ENCODE assay signal across 9 cellular contexts in the genomic region with DNA sequence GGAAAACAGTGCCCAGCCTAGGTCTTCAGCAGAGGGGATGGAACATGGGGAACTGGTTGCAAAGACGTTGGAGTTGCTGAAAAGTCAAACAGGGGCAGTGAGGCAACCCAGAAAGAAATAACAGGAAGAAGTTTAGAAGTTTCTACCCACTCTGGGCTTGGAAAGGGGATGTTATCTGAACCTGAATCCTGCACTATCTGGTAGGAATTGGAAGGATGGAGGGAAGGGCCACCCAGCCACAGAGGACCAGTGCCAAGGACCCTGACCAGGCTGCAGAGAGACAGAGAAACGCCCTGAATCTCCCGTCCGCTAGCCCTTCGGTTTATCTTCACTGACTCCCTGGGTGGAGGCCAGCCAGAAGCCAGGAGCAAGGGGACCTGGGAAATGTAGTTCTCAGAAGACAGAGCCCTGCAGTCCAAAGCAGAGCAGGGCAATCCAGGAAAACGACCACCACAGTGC.
A peak's percentile ranks its signal among the peaks of the same experiment; 100 is the strongest.
DNase-seq lines count a peak whose midpoint lies in the region; ATAC-seq and TF ChIP-seq lines count a peak whose summit lies in the region.
"Had no signal": no experiment of that assay in that cellular context is flagged by ENCODE, and none has a peak within 500 bp of the region (broad histone marks: within the 10 kb centered on the region; RNA-seq: fewer than 3 reads in every experiment).

No MANE protein-coding gene starts in this region.

- WGBS in thyroid gland, 2 donors, result 44 to 50% methylated on average over 6 of the region's 6 CpGs

- POLR2A ChIA-PET in WTC11 (lab: Charles Lee), result no interaction called here

- CTCF ChIA-PET in WTC11 (lab: Charles Lee), result interaction anchor here (2.1 kb wide), 1 partner anchor 9 kb away, joined by 5 read pairs; no protein-coding TSS in a partner anchor
- CTCF ChIA-PET in activated naive CD4-positive, alpha-beta T cell treated with anti-CD3 and anti-CD28 coated beads, Interleukin-2, amount 10 ng/mL, durations not matched to agents 7 days and 5 days (lab: Charles Lee), result no interaction called here

- no peaks in the 10 kb centered on the region for H3K36me3 Mint-ChIP-seq in WTC11
- peaks cover 2% of the 10 kb centered on the region for H3K36me3 Mint-ChIP-seq in effector memory CD8-positive, alpha-beta T cell (ENCODE audit: insufficient read depth)
- H3K36me3 Mint-ChIP-seq in activated naive CD4-positive, alpha-beta T cell treated with anti-CD3 and anti-CD28 coated beads, Interleukin-2, amount 10 ng/mL, durations not matched to agents 7 days and 5 days, result no peaks in the 10 kb centered on the region

- H3K27me3 ChIP-seq in thyroid gland, result no peaks in the 10 kb centered on the region

- H3K27ac Mint-ChIP-seq in WTC11, result no peak overlapping the region
- H3K27ac Mint-ChIP-seq in effector memory CD8-positive, alpha-beta T cell, result no peak overlapping the region
- H3K27ac Mint-ChIP-seq in activated naive CD4-positive, alpha-beta T cell treated with anti-CD3 and anti-CD28 coated beads, Interleukin-2, amount 10 ng/mL, durations not matched to agents 7 days and 5 days, result no peak overlapping the region

- peak overlapping the region; percentile 27; the same call in 1 of the 2 replicates for H3K4me3 Mint-ChIP-seq in WTC11
- no peak overlapping the region for H3K4me3 Mint-ChIP-seq in effector memory CD8-positive, alpha-beta T cell
- no peak overlapping the region for H3K4me3 Mint-ChIP-seq in activated naive CD4-positive, alpha-beta T cell treated with anti-CD3 and anti-CD28 coated beads, Interleukin-2, amount 10 ng/mL, durations not matched to agents 7 days and 5 days

- no peaks in the 10 kb centered on the region for H3K36me3 ChIP-seq in thyroid gland

- DNase-seq in NCI-H2196 (lab: John Stamatoyannopoulos, UW; ENCODE audit: unreplicated experiment) (peak; percentile 17), NCI-H2196 treated with DMSO at 0.1 percent for 48 hours (lab: John Stamatoyannopoulos, UW; ENCODE audit: unreplicated experiment) (no peak), WTC11 (ENCODE audit: low spot score) (peak; percentile 47), islet precursor cell (peak; percentile 65), thyroid gland (peak; percentile 17), ureter (ENCODE audit: low spot score) (no peak)
- DNase-seq in effector memory CD8-positive, alpha-beta T cell, result no peak
- DNase-seq in activated naive CD4-positive, alpha-beta T cell treated with anti-CD3 and anti-CD28 coated beads, Interleukin-2, amount 10 ng/mL, durations not matched to agents 7 days and 5 days, result no peak
- DNase-seq: ACHN had no signal

- no peak overlapping the region for H3K27ac ChIP-seq in thyroid gland

- peaks cover 40% of the 10 kb centered on the region for H3K4me1 Mint-ChIP-seq in WTC11
- no peaks in the 10 kb centered on the region for H3K4me1 Mint-ChIP-seq in effector memory CD8-positive, alpha-beta T cell (ENCODE audit: low read depth in 2 of 2)
- H3K4me1 Mint-ChIP-seq in activated naive CD4-positive, alpha-beta T cell treated with anti-CD3 and anti-CD28 coated beads, Interleukin-2, amount 10 ng/mL, durations not matched to agents 7 days and 5 days, result no peaks in the 10 kb centered on the region

- H3K4me3 ChIP-seq in thyroid gland (replicated peaks in 1 of 3), result no peak overlapping the region

- no peaks in the 10 kb centered on the region for H3K27me3 Mint-ChIP-seq in WTC11 (ENCODE audit: low read depth)
- peaks cover 0 to 6% of the 10 kb centered on the region in 2 donors for H3K27me3 Mint-ChIP-seq in effector memory CD8-positive, alpha-beta T cell
- peaks cover 5% of the 10 kb centered on the region for H3K27me3 Mint-ChIP-seq in activated naive CD4-positive, alpha-beta T cell treated with anti-CD3 and anti-CD28 coated beads, Interleukin-2, amount 10 ng/mL, durations not matched to agents 7 days and 5 days

- no peaks in the 10 kb centered on the region for H3K9me3 Mint-ChIP-seq in WTC11
- no peaks in the 10 kb centered on the region for H3K9me3 Mint-ChIP-seq in effector memory CD8-positive, alpha-beta T cell
- H3K9me3 Mint-ChIP-seq in activated naive CD4-positive, alpha-beta T cell treated with anti-CD3 and anti-CD28 coated beads, Interleukin-2, amount 10 ng/mL, durations not matched to agents 7 days and 5 days, result no peaks in the 10 kb centered on the region

- no peak for TF ChIP-seq POLR2A in thyroid gland (IDR thresholded peaks at IDR 0.05)

- TF ChIP-seq CTCF in WTC11 (IDR thresholded peaks at IDR 0.05), result no peak
- TF ChIP-seq CTCF in thyroid gland (IDR thresholded peaks at IDR 0.05), result no peak

- H3K9me3 ChIP-seq in thyroid gland, result no peaks in the 10 kb centered on the region

- peaks cover 0 to 3% of the 10 kb centered on the region in 2 donors for H3K4me1 ChIP-seq in thyroid gland

- ATAC-seq in WTC11, result peak; percentile 92
- ATAC-seq in effector memory CD8-positive, alpha-beta T cell (replicated peaks), result no peak

- intact Hi-C loops in thyroid gland (cut with DNase I), result no loop called here

TF ChIP-seq in WTC11, 78 proteins besides CTCF, POLR2A, EP300 and RAD21:
- TF ChIP-seq, protein P1, sequence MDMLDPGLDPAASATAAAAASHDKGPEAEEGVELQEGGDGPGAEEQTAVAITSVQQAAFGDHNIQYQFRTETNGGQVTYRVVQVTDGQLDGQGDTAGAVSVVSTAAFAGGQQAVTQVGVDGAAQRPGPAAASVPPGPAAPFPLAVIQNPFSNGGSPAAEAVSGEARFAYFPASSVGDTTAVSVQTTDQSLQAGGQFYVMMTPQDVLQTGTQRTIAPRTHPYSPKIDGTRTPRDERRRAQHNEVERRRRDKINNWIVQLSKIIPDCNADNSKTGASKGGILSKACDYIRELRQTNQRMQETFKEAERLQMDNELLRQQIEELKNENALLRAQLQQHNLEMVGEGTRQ (CRISPR knock-in tag; IDR thresholded peaks at IDR 0.05), result no peak
- TF ChIP-seq, protein P2, sequence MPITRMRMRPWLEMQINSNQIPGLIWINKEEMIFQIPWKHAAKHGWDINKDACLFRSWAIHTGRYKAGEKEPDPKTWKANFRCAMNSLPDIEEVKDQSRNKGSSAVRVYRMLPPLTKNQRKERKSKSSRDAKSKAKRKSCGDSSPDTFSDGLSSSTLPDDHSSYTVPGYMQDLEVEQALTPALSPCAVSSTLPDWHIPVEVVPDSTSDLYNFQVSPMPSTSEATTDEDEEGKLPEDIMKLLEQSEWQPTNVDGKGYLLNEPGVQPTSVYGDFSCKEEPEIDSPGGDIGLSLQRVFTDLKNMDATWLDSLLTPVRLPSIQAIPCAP (CRISPR knock-in tag; IDR thresholded peaks at IDR 0.05), result no peak
- TF ChIP-seq NR1H2 (CRISPR knock-in tag; IDR thresholded peaks at IDR 0.05) (no peak), ZNF121 (CRISPR knock-in tag; IDR thresholded peaks at IDR 0.05) (0 out of 2 replicates have a peak, but pooled peaks have one; percentile 4), JAZF1 (CRISPR knock-in tag; IDR thresholded peaks at IDR 0.05) (no peak), RORB (CRISPR knock-in tag; IDR thresholded peaks at IDR 0.05) (no peak)
- TF ChIP-seq, protein P3, sequence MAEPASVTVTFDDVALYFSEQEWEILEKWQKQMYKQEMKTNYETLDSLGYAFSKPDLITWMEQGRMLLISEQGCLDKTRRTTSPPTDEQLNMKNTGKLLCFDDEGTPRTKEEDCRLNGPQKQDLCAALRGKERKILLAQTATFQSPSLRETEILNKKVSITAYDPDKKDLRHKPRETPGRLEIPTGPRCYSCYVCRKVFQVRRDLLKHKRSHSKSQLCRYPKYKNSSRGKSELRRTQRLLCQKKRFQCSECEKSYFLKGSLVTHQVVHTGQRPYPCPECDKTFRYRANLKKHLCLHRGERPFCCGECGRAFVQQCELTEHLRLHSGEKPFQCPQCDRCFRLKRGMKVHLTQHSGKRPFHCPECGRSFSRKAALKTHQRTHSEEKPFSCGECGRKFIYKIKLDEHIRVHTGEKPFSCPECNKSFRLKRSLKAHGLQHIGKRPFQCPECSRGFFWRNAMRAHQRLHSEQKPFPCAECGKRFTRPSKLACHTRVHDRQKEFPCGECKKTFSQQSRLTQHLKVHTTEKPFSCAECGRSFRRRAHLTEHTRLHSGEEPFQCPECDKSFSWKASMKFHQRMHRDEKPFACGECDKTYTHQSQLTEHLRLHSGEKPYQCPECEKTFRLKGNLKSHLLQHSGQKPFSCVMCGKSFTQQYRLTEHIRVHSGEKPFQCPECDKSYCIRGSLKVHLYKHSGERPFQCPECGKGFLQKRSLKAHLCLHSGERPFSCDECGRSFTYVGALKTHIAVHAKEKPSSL (CRISPR knock-in tag; conservative IDR thresholded peaks at IDR 0.05), result no peak

Comparison
In these comparisons a context has a peak if more than half of its experiments do, and no peak if none do; other contexts are left out.
1. DNase-seq: peak in NCI-H2196 (single experiment), WTC11 (single experiment), islet precursor cell (single experiment) and thyroid gland (2 of 2); none in NCI-H2196 treated with DMSO at 0.1 percent for 48 hours (single experiment), effector memory CD8-positive, alpha-beta T cell (0 of 3), activated naive CD4-positive, alpha-beta T cell treated with anti-CD3 and anti-CD28 coated beads, Interleukin-2, amount 10 ng/mL, durations not matched to agents 7 days and 5 days (single experiment) and ureter (single experiment).